In the genomic region with DNA sequence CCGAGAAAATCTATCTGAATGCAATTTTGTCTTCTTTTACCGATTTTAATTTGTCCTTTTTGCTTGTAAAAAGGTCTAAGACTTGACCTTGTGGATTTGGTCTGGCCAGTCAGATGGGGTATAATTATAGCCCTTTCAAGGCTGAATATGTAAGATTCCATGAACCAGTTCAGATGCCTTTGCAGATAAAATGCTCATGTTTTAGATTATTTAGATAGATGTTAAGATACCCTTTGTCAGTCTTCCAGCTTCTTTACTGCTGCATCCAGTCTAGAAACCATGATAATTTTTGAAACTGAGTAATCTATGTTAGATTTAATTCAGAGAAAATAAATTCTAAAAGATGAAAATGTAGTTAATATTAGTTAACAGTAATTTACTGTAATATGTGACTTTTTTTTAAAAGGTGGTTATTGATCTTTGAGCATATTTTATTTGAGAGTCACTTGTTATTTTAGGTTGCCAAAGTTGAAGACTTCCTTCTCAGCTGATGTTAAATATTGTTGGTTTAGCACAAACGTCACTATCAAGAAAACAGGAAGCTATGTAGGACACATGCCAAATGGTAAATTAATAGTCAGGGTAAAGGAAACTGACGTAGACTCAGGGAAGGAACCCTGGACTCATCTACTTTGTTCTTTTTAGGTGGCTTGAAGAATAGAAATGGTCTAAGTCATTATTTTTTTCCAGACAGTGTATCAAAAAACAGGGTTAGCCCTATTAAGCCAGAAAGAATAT, we compare ENCODE assay signal across 8 cellular contexts. TPM values are rescaled to one million over a fixed set of nuclear protein-coding genes. Genes with fewer than 3 reads are reported as not detected.
DNase-seq lines count a peak whose midpoint lies in the region; ATAC-seq and TF ChIP-seq lines count a peak whose summit lies in the region.

No MANE protein-coding gene starts in this region.

- peak overlapping the region; percentile 24 to 83 (median 74) for H3K27ac ChIP-seq in upper lobe of left lung

- H3K4me3 ChIP-seq in upper lobe of left lung, result no peak overlapping the region

- no peak for ATAC-seq in activated T-cell treated with anti-CD3 and anti-CD28 coated beads, Interleukin-2, amount 50 U/mL, for 72 hours (replicated peaks in 1 of 2)
- ATAC-seq in upper lobe of left lung (ENCODE audit: low FRiP score in 2 of 2) (peak; percentile 53 to 83), GM18873 (IDR thresholded peaks at IDR 0.05; ENCODE audit: low FRiP score, unreplicated experiment) (no peak), HG03159 (IDR thresholded peaks at IDR 0.05; ENCODE audit: unreplicated experiment) (no peak)

- H3K36me3 ChIP-seq in upper lobe of left lung, result no peaks in the 10 kb centered on the region

- peak in 3 of 4 donors; percentile 30 to 90 (median 86) for TF ChIP-seq EP300 in upper lobe of left lung (IDR thresholded peaks at IDR 0.05)

- TF ChIP-seq POLR2A in upper lobe of left lung (IDR thresholded peaks at IDR 0.05), result peak in 1 of 4 donors; percentile 25

- no peaks in the 10 kb centered on the region for H3K9me3 ChIP-seq in upper lobe of left lung

- H3K27me3 ChIP-seq in upper lobe of left lung, result no peaks in the 10 kb centered on the region

- 26 to 45% methylated on average over 4 of the region's 4 CpGs for WGBS in upper lobe of left lung, 2 donors

- peak overlapping the region; percentile 80 for H3K27ac Mint-ChIP-seq in activated T-cell treated with anti-CD3 and anti-CD28 coated beads, Interleukin-2, amount 50 U/mL, for 72 hours
- H3K27ac Mint-ChIP-seq in type B pancreatic cell, result no peak overlapping the region

- H3K4me1 ChIP-seq in upper lobe of left lung, result peaks cover 19 to 24% (median 22%) of the 10 kb centered on the region in 4 donors

- no peaks in the 10 kb centered on the region for H3K27me3 Mint-ChIP-seq in activated T-cell treated with anti-CD3 and anti-CD28 coated beads, Interleukin-2, amount 50 U/mL, for 72 hours (ENCODE audit: low read depth)
- H3K27me3 Mint-ChIP-seq in type B pancreatic cell, result no peaks in the 10 kb centered on the region

- H3K36me3 Mint-ChIP-seq in activated T-cell treated with anti-CD3 and anti-CD28 coated beads, Interleukin-2, amount 50 U/mL, for 72 hours (ENCODE audit: insufficient read depth in 2 of 2), result peaks cover 4 to 8% of the 10 kb centered on the region in 2 donors
- H3K36me3 Mint-ChIP-seq in type B pancreatic cell, result peaks cover 3% of the 10 kb centered on the region

- no peak for DNase-seq in activated T-cell treated with anti-CD3 and anti-CD28 coated beads, Interleukin-2, amount 50 U/mL, for 72 hours
- no peak for DNase-seq in activated T-cell treated with anti-CD3 and anti-CD28 coated beads, Interleukin-2, amount 50 U/mL, for 1 hour
- DNase-seq in brain pericyte (ENCODE audit: low read depth, low spot score), result peak; percentile 41
- peak; percentile 24 for DNase-seq in left kidney (ENCODE audit: low read depth, low spot score)
- DNase-seq in upper lobe of left lung, result no peak
- DNase-seq in type B pancreatic cell (ENCODE audit: extremely low spot score, unreplicated experiment), result no peak

- peaks cover 0 to 2% of the 10 kb centered on the region in 2 donors for H3K9me3 Mint-ChIP-seq in activated T-cell treated with anti-CD3 and anti-CD28 coated beads, Interleukin-2, amount 50 U/mL, for 72 hours
- no peaks in the 10 kb centered on the region for H3K9me3 Mint-ChIP-seq in type B pancreatic cell

- TF ChIP-seq CTCF in upper lobe of left lung (IDR thresholded peaks at IDR 0.05) (no peak), type B pancreatic cell (conservative IDR thresholded peaks at IDR 0.05) (no peak)

- H3K4me3 Mint-ChIP-seq in activated T-cell treated with anti-CD3 and anti-CD28 coated beads, Interleukin-2, amount 50 U/mL, for 72 hours, result peak overlapping the region; percentile 3 to 54
- no peak overlapping the region for H3K4me3 Mint-ChIP-seq in type B pancreatic cell

- H3K4me1 Mint-ChIP-seq in activated T-cell treated with anti-CD3 and anti-CD28 coated beads, Interleukin-2, amount 50 U/mL, for 72 hours (ENCODE audit: low read depth), result peaks cover 15% of the 10 kb centered on the region
- H3K4me1 Mint-ChIP-seq in type B pancreatic cell (ENCODE audit: unreplicated experiment), result no peaks in the 10 kb centered on the region

RNA-seq across cellular contexts. Expression of a gene that starts 29.8 kb away (rescaled TPM):
- total RNA-seq in activated T-cell treated with anti-CD3 and anti-CD28 coated beads, Interleukin-2, amount 50 U/mL, for 72 hours, result 10 to 100 TPM; 96.6 to 97.2 TPM
- total RNA-seq in upper lobe of left lung (10 to 100 TPM; 23.0 to 44.0 (median 38.2) TPM), type B pancreatic cell (ENCODE audit: low replicate concordance) (26.1 and 30.4 TPM in 2 replicates)

RNA-seq across cellular contexts. Expression of a gene that starts 30.1 kb away (rescaled TPM):
- 10 to 100 TPM in 1 of 2 donors, 1 to 10 TPM in 1; 5.8 to 11.5 TPM for total RNA-seq in activated T-cell treated with anti-CD3 and anti-CD28 coated beads, Interleukin-2, amount 50 U/mL, for 72 hours
- total RNA-seq in upper lobe of left lung, result 1 to 10 TPM; 2.9 to 5.4 (median 3.2) TPM
- total RNA-seq in type B pancreatic cell (ENCODE audit: low replicate concordance), result 2.6 and 3.2 TPM in 2 replicates

Comparison
In these comparisons a context has a peak if more than half of its experiments do, and no peak if none do; other contexts are left out.
1. ATAC-seq: peak in upper lobe of left lung (2 of 2); none in activated T-cell treated with anti-CD3 and anti-CD28 coated beads, Interleukin-2, amount 50 U/mL, for 72 hours (0 of 2), GM18873 (single experiment) and HG03159 (single experiment).
2. DNase-seq: peak in brain pericyte (single experiment) and left kidney (single experiment); none in activated T-cell treated with anti-CD3 and anti-CD28 coated beads, Interleukin-2, amount 50 U/mL, for 72 hours (0 of 2), activated T-cell treated with anti-CD3 and anti-CD28 coated beads, Interleukin-2, amount 50 U/mL, for 1 hour (single experiment), upper lobe of left lung (0 of 2) and type B pancreatic cell (single experiment).